8 cellular contexts compared by ENCODE assay signal in genomic region chr20:19757973-19758887, GRCh38. TPM values are rescaled to one million over a fixed set of nuclear protein-coding genes. Genes with fewer than 3 reads are reported as not detected.
DNase-seq lines count a peak whose midpoint lies in the region; ATAC-seq and TF ChIP-seq lines count a peak whose summit lies in the region.

RIN2 (plus strand) TSS chr20:19758258; CDS start chr20:19889602, 131,344 bp downstream.

- no peak for ATAC-seq in activated naive CD8-positive, alpha-beta T cell treated with anti-CD3 and anti-CD28 coated beads, Interleukin-2, amount 10 ng/mL, durations not matched to agents 7 days and 5 days (ENCODE audit: low read depth)
- ATAC-seq in GM21447 (IDR thresholded peaks at IDR 0.05; ENCODE audit: unreplicated experiment) = no peak

- no peaks in the 10 kb centered on the region for H3K9me3 Mint-ChIP-seq in activated naive CD8-positive, alpha-beta T cell treated with anti-CD3 and anti-CD28 coated beads, Interleukin-2, amount 10 ng/mL, durations not matched to agents 7 days and 5 days
- H3K9me3 Mint-ChIP-seq in glutamatergic neuron (ENCODE audit: unreplicated experiment) (peaks cover 8% of the 10 kb centered on the region), neural crest cell (no peaks in the 10 kb centered on the region)

- no peaks in the 10 kb centered on the region for H3K36me3 Mint-ChIP-seq in activated naive CD8-positive, alpha-beta T cell treated with anti-CD3 and anti-CD28 coated beads, Interleukin-2, amount 10 ng/mL, durations not matched to agents 7 days and 5 days
- H3K36me3 Mint-ChIP-seq in glutamatergic neuron (ENCODE audit: unreplicated experiment) (peaks cover 5% of the 10 kb centered on the region), neural crest cell (ENCODE audit: low read depth) (no peaks in the 10 kb centered on the region)

- peaks cover 55% of the 10 kb centered on the region for H3K27me3 Mint-ChIP-seq in activated naive CD8-positive, alpha-beta T cell treated with anti-CD3 and anti-CD28 coated beads, Interleukin-2, amount 10 ng/mL, durations not matched to agents 7 days and 5 days
- H3K27me3 Mint-ChIP-seq in glutamatergic neuron (ENCODE audit: unreplicated experiment) (peaks cover 8% of the 10 kb centered on the region), neural crest cell (ENCODE audit: low read depth) (peaks cover 3% of the 10 kb centered on the region)

- POLR2A ChIA-PET in activated naive CD8-positive, alpha-beta T cell treated with anti-CD3 and anti-CD28 coated beads, Interleukin-2, amount 10 ng/mL, durations not matched to agents 7 days and 5 days (lab: Charles Lee) = no interaction called here

- no peak within 1 kb of the TSS for H3K27ac Mint-ChIP-seq in activated naive CD8-positive, alpha-beta T cell treated with anti-CD3 and anti-CD28 coated beads, Interleukin-2, amount 10 ng/mL, durations not matched to agents 7 days and 5 days
- H3K27ac Mint-ChIP-seq in glutamatergic neuron (ENCODE audit: unreplicated experiment) (peak within 1 kb of the TSS; percentile 98), neural crest cell (ENCODE audit: unreplicated experiment) (peak within 1 kb of the TSS; percentile 94)

- in situ Hi-C loops in GM13976 (cut with MboI; ENCODE audit: low sequenced_read_pairs, unreplicated experiment) = no loop called here

- TF ChIP-seq CTCF in GM13976 (IDR thresholded peaks at IDR 0.05; ENCODE audit: borderline replicate concordance, control extremely low read depth, extremely low read depth, insufficient read depth, missing control alignments) (no peak), glutamatergic neuron (IDR thresholded peaks at IDR 0.05; ENCODE audit: partially characterized antibody, unreplicated experiment) (no peak), neural crest cell (conservative IDR thresholded peaks at IDR 0.05) (no peak)

- H3K4me3 Mint-ChIP-seq in activated naive CD8-positive, alpha-beta T cell treated with anti-CD3 and anti-CD28 coated beads, Interleukin-2, amount 10 ng/mL, durations not matched to agents 7 days and 5 days = peak within 1 kb of the TSS; percentile 8
- peak within 1 kb of the TSS; percentile 91 for H3K4me3 Mint-ChIP-seq in glutamatergic neuron (ENCODE audit: unreplicated experiment)
- H3K4me3 Mint-ChIP-seq in neural crest cell = peak within 1 kb of the TSS; percentile 97

- no peaks in the 10 kb centered on the region for H3K4me1 Mint-ChIP-seq in activated naive CD8-positive, alpha-beta T cell treated with anti-CD3 and anti-CD28 coated beads, Interleukin-2, amount 10 ng/mL, durations not matched to agents 7 days and 5 days
- H3K4me1 Mint-ChIP-seq in glutamatergic neuron (ENCODE audit: low read depth, unreplicated experiment) = peaks cover 37% of the 10 kb centered on the region
- H3K4me1 Mint-ChIP-seq in neural crest cell = peaks cover 29% of the 10 kb centered on the region

- DNase-seq in GM13976 (ENCODE audit: low spot score) (peak; percentile 62), NCI-H2029 (lab: John Stamatoyannopoulos, UW) (peak; percentile 79), glutamatergic neuron (peak; percentile 97), neural crest cell (ENCODE audit: low read depth, low spot score) (peak; percentile 93), activated gamma-delta T cell (lab: John Stamatoyannopoulos, UW) (no peak)
- no peak for DNase-seq in activated naive CD8-positive, alpha-beta T cell treated with anti-CD3 and anti-CD28 coated beads, Interleukin-2, amount 10 ng/mL, durations not matched to agents 7 days and 5 days
- no peak for DNase-seq in activated effector memory CD4-positive, alpha-beta T cell treated with Interleukin-2 at 50 U/mL for 16 hours

RNA-seq across cellular contexts. Expression of gene RIN2, which starts in this region (rescaled TPM):
- total RNA-seq in activated naive CD8-positive, alpha-beta T cell treated with anti-CD3 and anti-CD28 coated beads, Interleukin-2, amount 10 ng/mL, durations not matched to agents 7 days and 5 days = under 1 TPM; 0.25 to 0.43 TPM
- 108 TPM for total RNA-seq in glutamatergic neuron (ENCODE audit: unreplicated experiment)
- total RNA-seq in neural crest cell = 19.9 and 22.1 TPM in 2 replicates

Comparison
In these comparisons a context has a peak if more than half of its experiments do, and no peak if none do; other contexts are left out.
1. RNA of gene RIN2 (total RNA-seq): 108 TPM in glutamatergic neuron (single experiment) and 19.9 to 22.1 TPM in neural crest cell; 0.25 to 0.43 TPM in activated naive CD8-positive, alpha-beta T cell treated with anti-CD3 and anti-CD28 coated beads, Interleukin-2, amount 10 ng/mL, durations not matched to agents 7 days and 5 days; every median in the first group is over 10 times any median in the second.
2. DNase-seq: peak in GM13976 (single experiment), NCI-H2029 (single experiment), glutamatergic neuron (single experiment) and neural crest cell (single experiment); none in activated naive CD8-positive, alpha-beta T cell treated with anti-CD3 and anti-CD28 coated beads, Interleukin-2, amount 10 ng/mL, durations not matched to agents 7 days and 5 days (single experiment), activated gamma-delta T cell (single experiment) and activated effector memory CD4-positive, alpha-beta T cell treated with Interleukin-2 at 50 U/mL for 16 hours (single experiment).
3. H3K4me3 Mint-ChIP-seq: peak in every context shown above with its lines; median percentile 97 in neural crest cell; 91 in glutamatergic neuron; 8 in activated naive CD8-positive, alpha-beta T cell treated with anti-CD3 and anti-CD28 coated beads, Interleukin-2, amount 10 ng/mL, durations not matched to agents 7 days and 5 days.